Comparison of ENCODE assay signal across 8 cellular contexts in the genomic region with DNA sequence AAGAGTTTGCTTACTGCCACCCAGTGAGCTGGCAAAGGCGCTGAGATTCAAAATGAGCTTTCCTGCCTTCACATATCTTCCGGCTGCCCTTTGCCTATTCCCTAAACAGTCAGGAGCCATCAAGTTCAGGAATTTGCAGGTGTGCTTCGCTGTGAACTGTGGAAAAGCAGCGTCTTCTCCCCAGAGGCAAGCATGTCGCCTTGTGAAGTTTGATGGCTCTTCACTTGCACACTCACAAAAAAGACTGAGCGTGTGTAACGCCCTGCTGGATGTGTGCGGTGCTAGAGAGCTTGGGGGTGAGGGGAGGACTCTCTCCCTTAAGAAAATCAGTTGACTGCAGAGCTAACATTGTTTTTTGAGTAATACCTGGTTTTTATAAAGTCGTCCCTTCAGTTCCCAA. TPM values are rescaled to one million over a fixed set of nuclear protein-coding genes. Genes with fewer than 3 reads are reported as not detected.
DNase-seq lines count a peak whose midpoint lies in the region; ATAC-seq and TF ChIP-seq lines count a peak whose summit lies in the region.

No MANE protein-coding gene starts in this region.

- no peaks in the 10 kb centered on the region for H3K9me2 ChIP-seq in PC-9 (ENCODE audit: insufficient read depth)

- H3K9me3 ChIP-seq in PC-9 (ENCODE audit: insufficient read depth, low read depth) (no peaks in the 10 kb centered on the region), esophagus muscularis mucosa (no peaks in the 10 kb centered on the region)

- H4K20me1 ChIP-seq in PC-9 (ENCODE audit: insufficient read depth) = no peaks in the 10 kb centered on the region

- peak overlapping the region; percentile 58; the same call in 1 of the 2 replicates for H3K4me3 ChIP-seq in PC-9
- H3K4me3 ChIP-seq in esophagus muscularis mucosa = peak overlapping the region; percentile 75 to 87 (median 82)
- H3K4me3 ChIP-seq in rectal smooth muscle tissue (ENCODE audit: low read length) = peak overlapping the region; percentile 76

- CTCF ChIA-PET in PC-9 (lab: Charles Lee) = interaction anchor here (0.6 to 0.7 kb wide), 3 partner anchors 26 to 301 kb away, joined by 4 to 20 read pairs (median 4); no protein-coding TSS in a partner anchor

- no peaks in the 10 kb centered on the region for H3K27me3 ChIP-seq in PC-9 (ENCODE audit: insufficient read depth, low read depth)
- no peaks in the 10 kb centered on the region for H3K27me3 ChIP-seq in esophagus muscularis mucosa
- no peaks in the 10 kb centered on the region for H3K27me3 ChIP-seq in rectal smooth muscle tissue (ENCODE audit: control insufficient read depth, insufficient read depth, low read length)

- no TSS peak for BruUV-seq in PC-9 (replicated peaks; lab: Mats Ljungman, UMichigan)

- peak overlapping the region; percentile 92 for H2AFZ ChIP-seq in PC-9

- no peak overlapping the region for H3K9ac ChIP-seq in rectal smooth muscle tissue (ENCODE audit: low read length)

- TF ChIP-seq POLR2A in esophagus muscularis mucosa (IDR thresholded peaks at IDR 0.05; ENCODE audit: low read depth) = no peak

- H3K4me2 ChIP-seq in PC-9 = peak overlapping the region; percentile 82

- TF ChIP-seq EP300 in esophagus muscularis mucosa (IDR thresholded peaks at IDR 0.05) = no peak

- TF ChIP-seq CTCF in PC-9 (conservative IDR thresholded peaks at IDR 0.05) (no peak), esophagus muscularis mucosa (IDR thresholded peaks at IDR 0.05) (no peak)

- H3K36me3 ChIP-seq in PC-9 (ENCODE audit: low read depth) (no peaks in the 10 kb centered on the region), esophagus muscularis mucosa (no peaks in the 10 kb centered on the region), rectal smooth muscle tissue (ENCODE audit: control insufficient read depth, insufficient read depth, low read length) (no peaks in the 10 kb centered on the region)

- 0 out of 2 replicates have a peak, but pooled peaks cover 7% of the 10 kb centered on the region for H3K4me1 ChIP-seq in PC-9 (replicated peaks; ENCODE audit: insufficient read depth)
- peaks cover 8 to 30% (median 24%) of the 10 kb centered on the region in 4 donors for H3K4me1 ChIP-seq in esophagus muscularis mucosa
- no peaks in the 10 kb centered on the region for H3K4me1 ChIP-seq in rectal smooth muscle tissue (ENCODE audit: control insufficient read depth, insufficient read depth, low read length)

- intact Hi-C loops in PC-9 (cut with micrococcal nuclease; ENCODE audit: unreplicated experiment) = loop anchor here (10.0 kb wide), 1 partner anchor 111 kb away; no protein-coding TSS in a partner anchor
- intact Hi-C loops in esophagus muscularis mucosa (cut with DNase I) = loop anchor here (5.0 kb wide), 2 partner anchors 36 to 44 kb away; no protein-coding TSS in a partner anchor

- POLR2A ChIA-PET in PC-9 (lab: Charles Lee; ENCODE audit: unreplicated experiment) = no interaction called here

- H3K27ac ChIP-seq in PC-9 = no peak overlapping the region
- no peak overlapping the region for H3K27ac ChIP-seq in esophagus muscularis mucosa (replicated peaks in 1 of 4)
- H3K27ac ChIP-seq in rectal smooth muscle tissue (ENCODE audit: low read depth, low read length) = no peak overlapping the region

- no peaks in the 10 kb centered on the region for H3F3A ChIP-seq in PC-9 (ENCODE audit: insufficient read depth, low read depth)

- DNase-seq in DMS79 treated with DMSO at 0.1 percent for 48 hours (lab: John Stamatoyannopoulos, UW) (peak; percentile 22), DMS79 (lab: John Stamatoyannopoulos, UW) (no peak), PC-9 (no peak), esophagus muscularis mucosa (ENCODE audit: extremely low spot score) (no peak), NCI-H1694 treated with DMSO at 0.1 percent for 48 hours (lab: John Stamatoyannopoulos, UW) (no peak), NCI-H2107 treated with DMSO at 0.1 percent for 48 hours (lab: John Stamatoyannopoulos, UW; ENCODE audit: unreplicated experiment) (no peak)

- WGBS in esophagus muscularis mucosa = 56% methylated on average over 9 of the region's 9 CpGs

- H3K79me2 ChIP-seq in PC-9 (ENCODE audit: low read depth) = no peaks in the 10 kb centered on the region

- ATAC-seq in GM21526 (IDR thresholded peaks at IDR 0.05; ENCODE audit: low FRiP score, unreplicated experiment) = no peak

RNA-seq across cellular contexts. Expression of gene KANK1, which starts 1.2 kb away (rescaled TPM):
- total RNA-seq in PC-9 (2021) (13.6 and 16.3 TPM in 2 replicates), esophagus muscularis mucosa (100 to 1,000 TPM; 133 to 470 (median 153) TPM)
